ENCODE assay signal across 1 cellular context in genomic region chr12:55927588-55928502, GRCh38.
TF ChIP-seq lines count a peak whose summit lies in the region.

Gene PYM1, minus strand, starts transcription at chr12:55927894. Its CDS starts 133 bp downstream, at chr12:55927761.

TF ChIP-seq in K562, 482 proteins besides CTCF, POLR2A, EP300 and RAD21 (continued from another document and continues in another):
- no peak for TF ChIP-seq DLX4 (CRISPR knock-in tag; IDR thresholded peaks at IDR 0.05)
- no peak for TF ChIP-seq ZNF134 (CRISPR knock-in tag; conservative IDR thresholded peaks at IDR 0.05)
- TF ChIP-seq NFYB (IDR thresholded peaks at IDR 0.05; ENCODE audit: extremely low read depth, insufficient read length) = no peak
- TF ChIP-seq ZBTB26 (CRISPR knock-in tag; IDR thresholded peaks at IDR 0.05) = no peak; the same call in 1 of the 2 replicates
- TF ChIP-seq MAX (CRISPR knock-in tag; IDR thresholded peaks at IDR 0.05) = no peak; the same call in 1 of the 2 replicates
- no peak for TF ChIP-seq SMAD1 (IDR thresholded peaks at IDR 0.05; ENCODE audit: low read depth, low read length, partially characterized antibody)
- no peak for TF ChIP-seq ZNF584 (CRISPR knock-in tag; IDR thresholded peaks at IDR 0.05; ENCODE audit: low read depth)
- 0 out of 2 replicates have a peak, but pooled peaks have one; percentile 45 for TF ChIP-seq TAF7 (tag; IDR thresholded peaks at IDR 0.05)
- no peak for TF ChIP-seq TCF7L2 (IDR thresholded peaks at IDR 0.05; ENCODE audit: low read depth, low read length)
- TF ChIP-seq FOXP4 (CRISPR knock-in tag; IDR thresholded peaks at IDR 0.05; ENCODE audit: borderline replicate concordance) = peak; percentile 41; the same call in 1 of the 2 replicates
- TF ChIP-seq SMARCA5 (IDR thresholded peaks at IDR 0.05) = no peak
- TF ChIP-seq ZBTB40 (IDR thresholded peaks at IDR 0.05) = peak; percentile 52
- TF ChIP-seq ZBTB40 (CRISPR knock-in tag; IDR thresholded peaks at IDR 0.05) = no peak
- TF ChIP-seq FOXA3 (CRISPR knock-in tag; conservative IDR thresholded peaks at IDR 0.05 in 1 of 2, IDR thresholded peaks at IDR 0.05 in 1 of 2) = 0 out of 4 replicates have a peak, but pooled peaks of 1 of the 2 experiments have one; percentile 13
- TF ChIP-seq ZNF197 (CRISPR knock-in tag; IDR thresholded peaks at IDR 0.05; ENCODE audit: low read depth) = no peak
- TF ChIP-seq C11orf30 (IDR thresholded peaks at IDR 0.05; ENCODE audit: low read depth) = no peak
- TF ChIP-seq ZBTB34 (CRISPR knock-in tag; IDR thresholded peaks at IDR 0.05) = no peak
- TF ChIP-seq MLLT1 (IDR thresholded peaks at IDR 0.05) = no peak
- TF ChIP-seq CHCHD3 (CRISPR knock-in tag; IDR thresholded peaks at IDR 0.05) = no peak
- TF ChIP-seq UBTF (IDR thresholded peaks at IDR 0.05; ENCODE audit: borderline replicate concordance in 1 of 2, low read depth in 2 of 2, low read length in 2 of 2) = peak in 1 of 2 experiments; percentile 88; a peak in 1 of 4 replicates
- no peak for TF ChIP-seq TEAD4 (IDR thresholded peaks at IDR 0.05; ENCODE audit: low read length)
- no peak for TF ChIP-seq TEAD4 (CRISPR knock-in tag; IDR thresholded peaks at IDR 0.05; ENCODE audit: borderline replicate concordance)
- no peak for TF ChIP-seq TFAM (CRISPR knock-in tag; conservative IDR thresholded peaks at IDR 0.05)
- no peak for TF ChIP-seq POLR2AphosphoS2 (IDR thresholded peaks at IDR 0.05; ENCODE audit: low read length)
- TF ChIP-seq PTTG1 (tag; IDR thresholded peaks at IDR 0.05; ENCODE audit: low read depth) = no peak
- no peak for TF ChIP-seq THRB (CRISPR knock-in tag; conservative IDR thresholded peaks at IDR 0.05)
- 0 out of 2 replicates have a peak, but pooled peaks have one; percentile 26 for TF ChIP-seq NBN (IDR thresholded peaks at IDR 0.05; ENCODE audit: low read depth)
- no peak for TF ChIP-seq DACH1 (IDR thresholded peaks at IDR 0.05; ENCODE audit: partially characterized antibody)
- TF ChIP-seq HIVEP1 (CRISPR knock-in tag; IDR thresholded peaks at IDR 0.05) = no peak
- no peak for TF ChIP-seq E4F1 (CRISPR knock-in tag; IDR thresholded peaks at IDR 0.05; ENCODE audit: borderline replicate concordance)
